In genomic region chr20:38433304-38433972, GRCh38 we compare ENCODE assay signal across 8 cellular contexts. TPM values are rescaled to one million over a fixed set of nuclear protein-coding genes. Genes with fewer than 3 reads are reported as not detected.
A peak's percentile ranks its signal among the peaks of the same experiment; 100 is the strongest.
DNase-seq lines count a peak whose midpoint lies in the region; ATAC-seq and TF ChIP-seq lines count a peak whose summit lies in the region.

No MANE protein-coding gene starts in this region.

- H3K4me1 Mint-ChIP-seq in activated CD8-positive, alpha-beta memory T cell treated with anti-CD3 and anti-CD28 coated beads, Interleukin-2, amount 10 ng/mL, durations not matched to agents 7 days and 5 days, result peaks cover 56% of the 10 kb centered on the region
- H3K4me1 Mint-ChIP-seq in WTC11 (peaks cover 24% of the 10 kb centered on the region), glutamatergic neuron (ENCODE audit: low read depth, unreplicated experiment) (peaks cover 6% of the 10 kb centered on the region)
- H3K4me1 Mint-ChIP-seq in stimulated activated memory B cell treated with anti-CD40 and anti-IgM and Interleukin-4, amounts not matched to agents 10 μg/mL and 1 μg/mL and 100 μg/mL, for 72 hours, result peaks cover 54% of the 10 kb centered on the region

- peak overlapping the region; percentile 97 for H3K4me3 Mint-ChIP-seq in activated CD8-positive, alpha-beta memory T cell treated with anti-CD3 and anti-CD28 coated beads, Interleukin-2, amount 10 ng/mL, durations not matched to agents 7 days and 5 days
- H3K4me3 Mint-ChIP-seq in WTC11, result peak overlapping the region; percentile 95
- H3K4me3 Mint-ChIP-seq in glutamatergic neuron (ENCODE audit: unreplicated experiment), result peak overlapping the region; percentile 93
- H3K4me3 Mint-ChIP-seq in stimulated activated memory B cell treated with anti-CD40 and anti-IgM and Interleukin-4, amounts not matched to agents 10 μg/mL and 1 μg/mL and 100 μg/mL, for 72 hours, result peak overlapping the region; percentile 94

- peaks cover 59% of the 10 kb centered on the region for H3K36me3 Mint-ChIP-seq in activated CD8-positive, alpha-beta memory T cell treated with anti-CD3 and anti-CD28 coated beads, Interleukin-2, amount 10 ng/mL, durations not matched to agents 7 days and 5 days
- peaks cover 58% of the 10 kb centered on the region for H3K36me3 Mint-ChIP-seq in WTC11
- H3K36me3 Mint-ChIP-seq in glutamatergic neuron (ENCODE audit: unreplicated experiment), result peaks cover 21% of the 10 kb centered on the region
- H3K36me3 Mint-ChIP-seq in stimulated activated memory B cell treated with anti-CD40 and anti-IgM and Interleukin-4, amounts not matched to agents 10 μg/mL and 1 μg/mL and 100 μg/mL, for 72 hours, result peaks cover 52% of the 10 kb centered on the region

- no peaks in the 10 kb centered on the region for H3K9me3 Mint-ChIP-seq in activated CD8-positive, alpha-beta memory T cell treated with anti-CD3 and anti-CD28 coated beads, Interleukin-2, amount 10 ng/mL, durations not matched to agents 7 days and 5 days (ENCODE audit: low read depth)
- no peaks in the 10 kb centered on the region for H3K9me3 Mint-ChIP-seq in WTC11
- H3K9me3 Mint-ChIP-seq in glutamatergic neuron (ENCODE audit: unreplicated experiment), result peaks cover 5% of the 10 kb centered on the region
- H3K9me3 Mint-ChIP-seq in stimulated activated memory B cell treated with anti-CD40 and anti-IgM and Interleukin-4, amounts not matched to agents 10 μg/mL and 1 μg/mL and 100 μg/mL, for 72 hours, result no peaks in the 10 kb centered on the region

- DNase-seq in activated CD8-positive, alpha-beta memory T cell treated with anti-CD3 and anti-CD28 coated beads, Interleukin-2, amount 10 ng/mL, durations not matched to agents 7 days and 5 days, result no peak
- DNase-seq in activated CD8-positive, alpha-beta memory T cell treated with anti-CD3 and anti-CD28 coated beads, Interleukin-2, amount 50 U/mL, for 4 hours, result no peak
- no peak for DNase-seq in WTC11 (ENCODE audit: low spot score)
- DNase-seq in glutamatergic neuron, result no peak
- DNase-seq in DMS153 treated with DMSO at 0.1 percent for 48 hours (lab: John Stamatoyannopoulos, UW; ENCODE audit: unreplicated experiment), result no peak
- DNase-seq in hepatic stellate cell (ENCODE audit: low spot score), result no peak

- H3K27ac Mint-ChIP-seq in activated CD8-positive, alpha-beta memory T cell treated with anti-CD3 and anti-CD28 coated beads, Interleukin-2, amount 10 ng/mL, durations not matched to agents 7 days and 5 days, result peak overlapping the region; percentile 91
- H3K27ac Mint-ChIP-seq in WTC11, result peak overlapping the region; percentile 89; the same call in 1 of the 2 replicates
- H3K27ac Mint-ChIP-seq in glutamatergic neuron (ENCODE audit: unreplicated experiment), result no peak overlapping the region
- H3K27ac Mint-ChIP-seq in stimulated activated memory B cell treated with anti-CD40 and anti-IgM and Interleukin-4, amounts not matched to agents 10 μg/mL and 1 μg/mL and 100 μg/mL, for 72 hours, result peak overlapping the region; percentile 99

- POLR2A ChIA-PET in WTC11 (lab: Charles Lee), result interaction anchor here (1.0 to 2.0 kb wide), 3 partner anchors 8 to 39 kb away, joined by 4 to 19 read pairs (median 7); partner anchors contain the start of gene RALGAPB

- TF ChIP-seq CTCF in WTC11 (IDR thresholded peaks at IDR 0.05), result no peak
- no peak for TF ChIP-seq CTCF in glutamatergic neuron (IDR thresholded peaks at IDR 0.05; ENCODE audit: partially characterized antibody, unreplicated experiment)

- CTCF ChIA-PET in activated CD8-positive, alpha-beta memory T cell treated with anti-CD3 and anti-CD28 coated beads, Interleukin-2, amount 10 ng/mL, durations not matched to agents 7 days and 5 days (lab: Charles Lee), result interaction anchor here (1.2 to 3.1 kb wide), 8 partner anchors 12 to 86 kb away, joined by 3 to 125 read pairs (median 6); partner anchors contain the start of gene RALGAPB
- CTCF ChIA-PET in WTC11 (lab: Charles Lee), result interaction anchor here (2.1 to 5.6 kb wide), 3 partner anchors 14 to 91 kb away, joined by 10 to 65 read pairs (median 29); partner anchors contain the start of gene RALGAPB

- ATAC-seq in activated CD8-positive, alpha-beta memory T cell treated with anti-CD3 and anti-CD28 coated beads, Interleukin-2, amount 10 ng/mL, durations not matched to agents 7 days and 5 days, result no peak
- ATAC-seq in WTC11 (no peak), HG03354 (IDR thresholded peaks at IDR 0.05; ENCODE audit: poor library complexity, severe bottlenecking, unreplicated experiment) (no peak)
- ATAC-seq in stimulated activated memory B cell treated with anti-CD40 and anti-IgM and Interleukin-4, amounts not matched to agents 10 μg/mL and 1 μg/mL and 100 μg/mL, for 72 hours, result no peak

- H3K27me3 Mint-ChIP-seq in activated CD8-positive, alpha-beta memory T cell treated with anti-CD3 and anti-CD28 coated beads, Interleukin-2, amount 10 ng/mL, durations not matched to agents 7 days and 5 days, result peaks cover under 1% of the 10 kb centered on the region
- H3K27me3 Mint-ChIP-seq in WTC11 (ENCODE audit: low read depth) (no peaks in the 10 kb centered on the region), glutamatergic neuron (ENCODE audit: unreplicated experiment) (peaks cover 6% of the 10 kb centered on the region)
- H3K27me3 Mint-ChIP-seq in stimulated activated memory B cell treated with anti-CD40 and anti-IgM and Interleukin-4, amounts not matched to agents 10 μg/mL and 1 μg/mL and 100 μg/mL, for 72 hours, result peaks cover 5% of the 10 kb centered on the region

TF ChIP-seq in WTC11, 78 proteins besides CTCF, POLR2A, EP300 and RAD21:
- TF ChIP-seq ZNF121 (CRISPR knock-in tag; IDR thresholded peaks at IDR 0.05) (peak; percentile 63; the same call in 1 of the 2 replicates), NFYB (CRISPR knock-in tag; conservative IDR thresholded peaks at IDR 0.05; ENCODE audit: low read depth) (no peak)

RNA-seq across cellular contexts. Expression of gene SNHG17, which starts 1.7 kb away (rescaled TPM):
- 100 to 1,000 TPM in 1 of 2 experiments, 10 to 100 TPM in 1; 92.3 to 123 TPM for total RNA-seq in activated CD8-positive, alpha-beta memory T cell treated with anti-CD3 and anti-CD28 coated beads, Interleukin-2, amount 10 ng/mL, durations not matched to agents 7 days and 5 days
- total RNA-seq in WTC11 (2021), result 52.0 to 71.6 TPM (median 57.4 TPM) in 3 replicates
- total RNA-seq in glutamatergic neuron (ENCODE audit: unreplicated experiment), result 33.0 TPM

RNA-seq across cellular contexts. Expression of gene RALGAPB, which starts 39.2 kb away (rescaled TPM):
- total RNA-seq in activated CD8-positive, alpha-beta memory T cell treated with anti-CD3 and anti-CD28 coated beads, Interleukin-2, amount 10 ng/mL, durations not matched to agents 7 days and 5 days, result 10 to 100 TPM; 31.9 to 32.2 TPM
- total RNA-seq in WTC11 (2021) (29.4 to 36.7 TPM (median 31.4 TPM) in 3 replicates), glutamatergic neuron (ENCODE audit: unreplicated experiment) (54.6 TPM)
